17 cellular contexts compared by ENCODE assay signal in genomic region chr21:33427051-33427450, GRCh38. TPM values are rescaled to one million over a fixed set of nuclear protein-coding genes. Genes with fewer than 3 reads are reported as not detected.
DNase-seq lines count a peak whose midpoint lies in the region; ATAC-seq and TF ChIP-seq lines count a peak whose summit lies in the region.
"Had no signal": no experiment of that assay in that cellular context is flagged by ENCODE, and none has a peak within 500 bp of the region (broad histone marks: within the 10 kb centered on the region; RNA-seq: fewer than 3 reads in every experiment).

No MANE protein-coding gene starts in this region.

- H3K27ac Mint-ChIP-seq in activated CD4-positive, alpha-beta T cell treated with anti-CD3 and anti-CD28 coated beads for 36 hours = peak overlapping the region; percentile 20
- H3K27ac Mint-ChIP-seq in naive B cell = peak overlapping the region in 4 of 6 donors; percentile 37 to 88 (median 70)
- peak overlapping the region; percentile 9 for H3K27ac Mint-ChIP-seq in type B pancreatic cell
- H3K27ac Mint-ChIP-seq in activated T-cell treated with anti-CD3 and anti-CD28 coated beads, Interleukin-2, amount 50 U/mL, for 72 hours = no peak overlapping the region

- TF ChIP-seq CTCF in PC-3 (conservative IDR thresholded peaks at IDR 0.05; ENCODE audit: low read depth, low read length) = no peak
- no peak for TF ChIP-seq CTCF in type B pancreatic cell (conservative IDR thresholded peaks at IDR 0.05)

- no peak overlapping the region for H3K4me2 ChIP-seq in PC-3 (ENCODE audit: low read length)

- intact Hi-C loops in activated CD4-positive, alpha-beta T cell treated with anti-CD3 and anti-CD28 coated beads for 36 hours (cut with DNase I, micrococcal nuclease) = no loop called here
- intact Hi-C loops in PC-3 (cut with micrococcal nuclease) = loop anchor here (5.0 kb wide), 1 partner anchor 225 kb away; no protein-coding TSS in a partner anchor

- no peak overlapping the region for H3K4me3 Mint-ChIP-seq in activated CD4-positive, alpha-beta T cell treated with anti-CD3 and anti-CD28 coated beads for 36 hours
- H3K4me3 Mint-ChIP-seq in naive B cell = peak overlapping the region in 1 of 8 donors; percentile 13
- H3K4me3 Mint-ChIP-seq in type B pancreatic cell = no peak overlapping the region
- no peak overlapping the region for H3K4me3 Mint-ChIP-seq in activated T-cell treated with anti-CD3 and anti-CD28 coated beads, Interleukin-2, amount 50 U/mL, for 72 hours
- H3K4me3 Mint-ChIP-seq: IgD-negative memory B cell had no signal

- H3K36me3 ChIP-seq in PC-3 (ENCODE audit: low read depth, low read length) = peaks cover 23% of the 10 kb centered on the region

- H3K9me2 ChIP-seq in PC-3 (replicated peaks; ENCODE audit: low read length) = no peaks in the 10 kb centered on the region

- DNase-seq in activated CD4-positive, alpha-beta T cell treated with anti-CD3 and anti-CD28 coated beads for 36 hours = no peak
- DNase-seq in activated CD4-positive, alpha-beta T cell treated with anti-CD3 and anti-CD28 coated beads for 1 hour = no peak
- DNase-seq in PC-3 (no peak), naive B cell (no peak), type B pancreatic cell (ENCODE audit: extremely low spot score, unreplicated experiment) (no peak), cerebellum (ENCODE audit: low spot score) (no peak), NCI-H524 (lab: John Stamatoyannopoulos, UW) (no peak)
- DNase-seq in activated T-cell treated with anti-CD3 and anti-CD28 coated beads, Interleukin-2, amount 50 U/mL, for 72 hours = no peak
- DNase-seq: Caco-2, HCEC 1CT, MV-4-11, NCI-H1417 treated with DMSO at 0.1 percent for 48 hours, NCI-H2029 treated with DMSO at 0.1 percent for 48 hours, NCI-H2227 treated with DMSO at 0.1 percent for 48 hours, SHP77 treated with DMSO at 0.1 percent for 48 hours had no signal

- peaks cover 5% of the 10 kb centered on the region for H3F3A ChIP-seq in PC-3 (ENCODE audit: low read length, unreplicated experiment)

- no peak overlapping the region for H3K9ac ChIP-seq in PC-3 (ENCODE audit: low read length)

- H3K27ac ChIP-seq in PC-3 (ENCODE audit: low read length) = peak overlapping the region; percentile 17; the same call in 1 of the 2 replicates
- H3K27ac ChIP-seq: C4-2B had no signal

- no peak overlapping the region for H2AFZ ChIP-seq in PC-3 (ENCODE audit: low read length)

- H3K4me1 ChIP-seq in PC-3 (ENCODE audit: insufficient read depth, low read length) = peaks cover 33% of the 10 kb centered on the region

- H3K27me3 Mint-ChIP-seq in activated CD4-positive, alpha-beta T cell treated with anti-CD3 and anti-CD28 coated beads for 36 hours = no peaks in the 10 kb centered on the region
- no peaks in the 10 kb centered on the region for H3K27me3 Mint-ChIP-seq in naive B cell
- no peaks in the 10 kb centered on the region for H3K27me3 Mint-ChIP-seq in type B pancreatic cell
- H3K27me3 Mint-ChIP-seq in activated T-cell treated with anti-CD3 and anti-CD28 coated beads, Interleukin-2, amount 50 U/mL, for 72 hours (ENCODE audit: low read depth) = no peaks in the 10 kb centered on the region
- H3K27me3 Mint-ChIP-seq: IgD-negative memory B cell had no signal

- POLR2A ChIA-PET in activated CD4-positive, alpha-beta T cell treated with anti-CD3 and anti-CD28 coated beads for 36 hours (lab: Charles Lee) = interaction anchor here (0.6 to 1.0 kb wide), 2 partner anchors 22 to 111 kb away, joined by 3 read pairs; no protein-coding TSS in a partner anchor
- POLR2A ChIA-PET in PC-3 (lab: Charles Lee; ENCODE audit: unreplicated experiment) = no interaction called here

- H4K20me1 ChIP-seq in PC-3 (ENCODE audit: low read length) = no peaks in the 10 kb centered on the region

- ATAC-seq in activated CD4-positive, alpha-beta T cell treated with anti-CD3 and anti-CD28 coated beads for 36 hours = no peak
- ATAC-seq in PC-3 = no peak
- ATAC-seq in naive B cell (ENCODE audit: low read depth in 2 of 2) = no peak
- ATAC-seq in activated T-cell treated with anti-CD3 and anti-CD28 coated beads, Interleukin-2, amount 50 U/mL, for 72 hours (replicated peaks in 1 of 2) = no peak

- no peaks in the 10 kb centered on the region for H3K9me3 Mint-ChIP-seq in activated CD4-positive, alpha-beta T cell treated with anti-CD3 and anti-CD28 coated beads for 36 hours (ENCODE audit: low read depth)
- H3K9me3 Mint-ChIP-seq in naive B cell (no peaks in the 10 kb centered on the region), type B pancreatic cell (no peaks in the 10 kb centered on the region)
- no peaks in the 10 kb centered on the region for H3K9me3 Mint-ChIP-seq in activated T-cell treated with anti-CD3 and anti-CD28 coated beads, Interleukin-2, amount 50 U/mL, for 72 hours
- H3K9me3 Mint-ChIP-seq: IgD-negative memory B cell had no signal

- H3K79me2 ChIP-seq in PC-3 (ENCODE audit: low read length) = no peaks in the 10 kb centered on the region

- H3K4me1 Mint-ChIP-seq in activated CD4-positive, alpha-beta T cell treated with anti-CD3 and anti-CD28 coated beads for 36 hours = peaks cover 3% of the 10 kb centered on the region
- H3K4me1 Mint-ChIP-seq in naive B cell = peaks cover 4 to 20% (median 15%) of the 10 kb centered on the region in 3 donors
- H3K4me1 Mint-ChIP-seq in type B pancreatic cell (ENCODE audit: unreplicated experiment) = no peaks in the 10 kb centered on the region
- H3K4me1 Mint-ChIP-seq in activated T-cell treated with anti-CD3 and anti-CD28 coated beads, Interleukin-2, amount 50 U/mL, for 72 hours (ENCODE audit: low read depth) = peaks cover under 1% of the 10 kb centered on the region

- CTCF ChIA-PET in activated CD4-positive, alpha-beta T cell treated with anti-CD3 and anti-CD28 coated beads for 36 hours (lab: Charles Lee) = no interaction called here
- CTCF ChIA-PET in PC-3 (lab: Charles Lee) = no interaction called here

- no peak overlapping the region for H3K4me3 ChIP-seq in PC-3 (ENCODE audit: low read length)

- H3K27me3 ChIP-seq in PC-3 (ENCODE audit: low read length) = no peaks in the 10 kb centered on the region

- peaks cover 38% of the 10 kb centered on the region for H3K36me3 Mint-ChIP-seq in activated CD4-positive, alpha-beta T cell treated with anti-CD3 and anti-CD28 coated beads for 36 hours (ENCODE audit: low read depth)
- peaks cover 0 to 11% of the 10 kb centered on the region in 2 donors for H3K36me3 Mint-ChIP-seq in naive B cell
- peaks cover 26% of the 10 kb centered on the region for H3K36me3 Mint-ChIP-seq in type B pancreatic cell
- peaks cover 5 to 7% of the 10 kb centered on the region in 2 donors for H3K36me3 Mint-ChIP-seq in activated T-cell treated with anti-CD3 and anti-CD28 coated beads, Interleukin-2, amount 50 U/mL, for 72 hours (ENCODE audit: insufficient read depth in 2 of 2)

- no peaks in the 10 kb centered on the region for H3K9me3 ChIP-seq in PC-3 (ENCODE audit: low read length)
- H3K9me3 ChIP-seq: Caco-2 had no signal

- no TSS peak for BruUV-seq in PC-3 (replicated peaks; lab: Mats Ljungman, UMichigan)

RNA-seq across cellular contexts. Expression of gene IFNGR2, which starts 23.8 kb away (rescaled TPM):
- total RNA-seq in activated CD4-positive, alpha-beta T cell treated with anti-CD3 and anti-CD28 coated beads for 36 hours = 10 to 100 TPM; 16.4 to 18.9 TPM
- total RNA-seq in PC-3 (2014; rRNA removed) = 35.7 and 37.8 TPM in 2 replicates
- 100 to 1,000 TPM; 120 to 177 (median 144) TPM for polyA plus RNA-seq in naive B cell (ENCODE audit: low read depth in 6 of 6)
- 39.0 and 40.4 TPM in 2 replicates for total RNA-seq in type B pancreatic cell (ENCODE audit: low replicate concordance)
- total RNA-seq in activated T-cell treated with anti-CD3 and anti-CD28 coated beads, Interleukin-2, amount 50 U/mL, for 72 hours = 10 to 100 TPM; 25.2 to 34.6 TPM
- 34.2 TPM for total RNA-seq in cerebellum

RNA-seq across cellular contexts. Expression of gene TMEM50B, which starts 52.7 kb away (rescaled TPM):
- 10 to 100 TPM; 13.6 to 15.2 TPM for total RNA-seq in activated CD4-positive, alpha-beta T cell treated with anti-CD3 and anti-CD28 coated beads for 36 hours
- total RNA-seq in PC-3 (2014; rRNA removed) = 21.5 and 25.5 TPM in 2 replicates
- polyA plus RNA-seq in naive B cell (ENCODE audit: low read depth in 6 of 6) = 10 to 100 TPM; 35.5 to 46.2 (median 40.6) TPM
- total RNA-seq in type B pancreatic cell (ENCODE audit: low replicate concordance) = 34.2 and 44.7 TPM in 2 replicates
- 10 to 100 TPM; 18.1 to 27.2 TPM for total RNA-seq in activated T-cell treated with anti-CD3 and anti-CD28 coated beads, Interleukin-2, amount 50 U/mL, for 72 hours
- 45.0 TPM for total RNA-seq in cerebellum
